Comparison of ENCODE assay signal across 25 cellular contexts in genomic region chr9:14207352-14207995, GRCh38.
DNase-seq lines count a peak whose midpoint lies in the region; ATAC-seq, FAIRE-seq and TF ChIP-seq lines count a peak whose summit lies in the region.
"Had no signal": no experiment of that assay in that cellular context is flagged by ENCODE, and none has a peak within 500 bp of the region (broad histone marks: within the 10 kb centered on the region; RNA-seq: fewer than 3 reads in every experiment).

No MANE protein-coding gene starts in this region.

- TF ChIP-seq CTCF in A549 (IDR thresholded peaks at IDR 0.05) (no peak), fibroblast of villous mesenchyme (IDR thresholded peaks at IDR 0.05; ENCODE audit: insufficient read depth, low read depth, low read length) (no peak), osteocyte (IDR thresholded peaks at IDR 0.05) (no peak)

- H3K9me3 ChIP-seq in A549 = no peaks in the 10 kb centered on the region
- H3K9me3 ChIP-seq: mucosa of descending colon, neutrophil, thoracic aorta had no signal

- no peak for TF ChIP-seq EP300 in A549 (IDR thresholded peaks at IDR 0.05)

- H3K4me3 ChIP-seq in A549 (no peak overlapping the region), fibroblast of villous mesenchyme (ENCODE audit: low read depth, low read length) (no peak overlapping the region)
- H3K4me3 ChIP-seq: mucosa of descending colon, thoracic aorta had no signal

- peak overlapping the region in 1 of 2 experiments; percentile 70; a peak in 4 of 6 replicates for H3K27ac ChIP-seq in A549
- H3K27ac ChIP-seq: neutrophil, thoracic aorta had no signal

- no peak for FAIRE-seq in A549 (lab: Jason Lieb, UNC)
- FAIRE-seq: bronchial epithelial cell, H1, TTC549 had no signal

- WGBS in A549 (ENCODE audit: missing lambda C conversion rate) = 89% methylated on average over 6 of the region's 6 CpGs

- H3K27ac Mint-ChIP-seq in osteocyte (ENCODE audit: unreplicated experiment) = no peak overlapping the region
- no peak overlapping the region for H3K27ac Mint-ChIP-seq in effector memory CD8-positive, alpha-beta T cell
- H3K27ac Mint-ChIP-seq: activated CD4-positive, alpha-beta T cell treated with anti-CD3 and anti-CD28 coated beads, Interleukin-2, amount 10 ng/mL, durations not matched to agents 7 days and 5 days; CD14-positive monocyte; stimulated activated effector memory CD8-positive, alpha-beta T cell treated with anti-CD3 and anti-CD28 coated beads, Interleukin-12 subunit alpha, Interleukin-12 subunit beta, amount 100 ng/mL, for 72 hours had no signal

- peaks cover 2% of the 10 kb centered on the region for H3K36me3 Mint-ChIP-seq in osteocyte (ENCODE audit: unreplicated experiment)
- no peaks in the 10 kb centered on the region for H3K36me3 Mint-ChIP-seq in effector memory CD8-positive, alpha-beta T cell (ENCODE audit: insufficient read depth)
- H3K36me3 Mint-ChIP-seq: CD14-positive monocyte; stimulated activated effector memory CD8-positive, alpha-beta T cell treated with anti-CD3 and anti-CD28 coated beads, Interleukin-12 subunit alpha, Interleukin-12 subunit beta, amount 100 ng/mL, for 72 hours had no signal

- DNase-seq in A549 (ENCODE audit: low read depth in 1 of 2, low spot score in 1 of 2) (no peak), NCI-H69 (lab: John Stamatoyannopoulos, UW) (peak; percentile 52), fibroblast of villous mesenchyme (ENCODE audit: low read depth) (peak; percentile 26), COLO668 (lab: John Stamatoyannopoulos, UW; ENCODE audit: unreplicated experiment) (no peak), osteocyte (ENCODE audit: extremely low spot score, unreplicated experiment) (no peak)
- DNase-seq in effector memory CD8-positive, alpha-beta T cell = no peak
- DNase-seq: activated CD4-positive, alpha-beta T cell treated with anti-CD3 and anti-CD28 coated beads, Interleukin-2, amount 10 ng/mL, durations not matched to agents 7 days and 5 days; activated CD8-positive, alpha-beta memory T cell treated with anti-CD3 and anti-CD28 coated beads, Interleukin-2, amount 50 U/mL, for 4 hours; activated effector memory CD4-positive, alpha-beta T cell treated with Interleukin-2 at 50 U/mL for 16 hours; DND-41; left cardiac atrium; mucosa of descending colon; NCI-H1694; NCI-H226; retina; Right ventricle myocardium superior had no signal

- no peaks in the 10 kb centered on the region for H3K27me3 Mint-ChIP-seq in osteocyte (ENCODE audit: unreplicated experiment)
- H3K27me3 Mint-ChIP-seq in effector memory CD8-positive, alpha-beta T cell = no peaks in the 10 kb centered on the region
- H3K27me3 Mint-ChIP-seq: activated CD4-positive, alpha-beta T cell treated with anti-CD3 and anti-CD28 coated beads, Interleukin-2, amount 10 ng/mL, durations not matched to agents 7 days and 5 days had no signal

- POLR2A ChIA-PET in A549 (lab: Yijun Ruan, JAX) = no interaction called here

- H3K4me2 ChIP-seq in A549 = peak overlapping the region; percentile 8; the same call in 1 of the 3 replicates

- peaks cover 78% of the 10 kb centered on the region for H3K4me1 ChIP-seq in A549

- ATAC-seq in A549 (no peak), GM18861 (IDR thresholded peaks at IDR 0.05; ENCODE audit: unreplicated experiment) (peak; percentile 38), GM21717 (IDR thresholded peaks at IDR 0.05; ENCODE audit: unreplicated experiment) (no peak)
- ATAC-seq in effector memory CD8-positive, alpha-beta T cell (replicated peaks) = no peak
- ATAC-seq: left cardiac atrium; mucosa of descending colon; stimulated activated effector memory CD8-positive, alpha-beta T cell treated with anti-CD3 and anti-CD28 coated beads, Interleukin-12 subunit alpha, Interleukin-12 subunit beta, amount 100 ng/mL, for 72 hours had no signal

- CTCF ChIA-PET in A549 (lab: Yijun Ruan, JAX) = interaction anchor here (1.5 kb wide), 1 partner anchor 8 kb away, joined by 4 read pairs; no protein-coding TSS in a partner anchor

- TF ChIP-seq RAD21 in A549 (conservative IDR thresholded peaks at IDR 0.05 in 1 of 2, IDR thresholded peaks at IDR 0.05 in 1 of 2) = no peak

- no peak for TF ChIP-seq POLR2A in A549 (IDR thresholded peaks at IDR 0.05; ENCODE audit: low read length)

- peaks cover 44% of the 10 kb centered on the region for H3K4me1 Mint-ChIP-seq in osteocyte (ENCODE audit: unreplicated experiment)
- no peaks in the 10 kb centered on the region for H3K4me1 Mint-ChIP-seq in effector memory CD8-positive, alpha-beta T cell (ENCODE audit: low read depth in 2 of 2)
- H3K4me1 Mint-ChIP-seq: activated CD4-positive, alpha-beta T cell treated with anti-CD3 and anti-CD28 coated beads, Interleukin-2, amount 10 ng/mL, durations not matched to agents 7 days and 5 days; CD14-positive monocyte; stimulated activated effector memory CD8-positive, alpha-beta T cell treated with anti-CD3 and anti-CD28 coated beads, Interleukin-12 subunit alpha, Interleukin-12 subunit beta, amount 100 ng/mL, for 72 hours had no signal

- no peaks in the 10 kb centered on the region for H3K9me3 Mint-ChIP-seq in osteocyte (ENCODE audit: unreplicated experiment)
- H3K9me3 Mint-ChIP-seq in effector memory CD8-positive, alpha-beta T cell = peaks cover 0 to 2% of the 10 kb centered on the region in 2 donors
- H3K9me3 Mint-ChIP-seq: activated CD4-positive, alpha-beta T cell treated with anti-CD3 and anti-CD28 coated beads, Interleukin-2, amount 10 ng/mL, durations not matched to agents 7 days and 5 days had no signal

- H3K4me3 Mint-ChIP-seq in osteocyte (ENCODE audit: unreplicated experiment) = no peak overlapping the region
- H3K4me3 Mint-ChIP-seq in effector memory CD8-positive, alpha-beta T cell = no peak overlapping the region
- H3K4me3 Mint-ChIP-seq: activated CD4-positive, alpha-beta T cell treated with anti-CD3 and anti-CD28 coated beads, Interleukin-2, amount 10 ng/mL, durations not matched to agents 7 days and 5 days; CD14-positive monocyte; stimulated activated effector memory CD8-positive, alpha-beta T cell treated with anti-CD3 and anti-CD28 coated beads, Interleukin-12 subunit alpha, Interleukin-12 subunit beta, amount 100 ng/mL, for 72 hours had no signal

TF ChIP-seq in A549, 52 proteins besides CTCF, POLR2A, EP300 and RAD21:
- TF ChIP-seq BCL3 (IDR thresholded peaks at IDR 0.05) (no peak), TFCP2L1 (CRISPR knock-in tag; IDR thresholded peaks at IDR 0.05) (no peak), PHF8 (IDR thresholded peaks at IDR 0.05; ENCODE audit: borderline replicate concordance, low read depth) (no peak), E2F6 (IDR thresholded peaks at IDR 0.05; ENCODE audit: borderline replicate concordance, low read depth) (no peak), EHF (CRISPR knock-in tag; IDR thresholded peaks at IDR 0.05) (no peak), POLR2AphosphoS2 (conservative IDR thresholded peaks at IDR 0.05; ENCODE audit: low read length) (no peak), JUN (IDR thresholded peaks at IDR 0.05) (no peak), HES2 (IDR thresholded peaks at IDR 0.05) (no peak), ZFP36 (IDR thresholded peaks at IDR 0.05; ENCODE audit: borderline replicate concordance, partially characterized antibody) (no peak), JUNB (IDR thresholded peaks at IDR 0.05) (no peak)
- TF ChIP-seq, protein P1, sequence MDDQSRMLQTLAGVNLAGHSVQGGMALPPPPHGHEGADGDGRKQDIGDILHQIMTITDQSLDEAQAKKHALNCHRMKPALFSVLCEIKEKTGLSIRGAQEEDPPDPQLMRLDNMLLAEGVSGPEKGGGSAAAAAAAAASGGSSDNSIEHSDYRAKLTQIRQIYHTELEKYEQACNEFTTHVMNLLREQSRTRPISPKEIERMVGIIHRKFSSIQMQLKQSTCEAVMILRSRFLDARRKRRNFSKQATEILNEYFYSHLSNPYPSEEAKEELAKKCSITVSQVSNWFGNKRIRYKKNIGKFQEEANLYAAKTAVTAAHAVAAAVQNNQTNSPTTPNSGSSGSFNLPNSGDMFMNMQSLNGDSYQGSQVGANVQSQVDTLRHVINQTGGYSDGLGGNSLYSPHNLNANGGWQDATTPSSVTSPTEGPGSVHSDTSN (IDR thresholded peaks at IDR 0.05) = no peak

Comparison
In these comparisons a context has a peak if more than half of its experiments do, and no peak if none do; other contexts are left out.
1. DNase-seq: peak in NCI-H69 (single experiment) and fibroblast of villous mesenchyme (single experiment); none in A549 (0 of 2), COLO668 (single experiment), osteocyte (single experiment) and effector memory CD8-positive, alpha-beta T cell (0 of 3).